14 cellular contexts compared by ENCODE assay signal in the genomic region with DNA sequence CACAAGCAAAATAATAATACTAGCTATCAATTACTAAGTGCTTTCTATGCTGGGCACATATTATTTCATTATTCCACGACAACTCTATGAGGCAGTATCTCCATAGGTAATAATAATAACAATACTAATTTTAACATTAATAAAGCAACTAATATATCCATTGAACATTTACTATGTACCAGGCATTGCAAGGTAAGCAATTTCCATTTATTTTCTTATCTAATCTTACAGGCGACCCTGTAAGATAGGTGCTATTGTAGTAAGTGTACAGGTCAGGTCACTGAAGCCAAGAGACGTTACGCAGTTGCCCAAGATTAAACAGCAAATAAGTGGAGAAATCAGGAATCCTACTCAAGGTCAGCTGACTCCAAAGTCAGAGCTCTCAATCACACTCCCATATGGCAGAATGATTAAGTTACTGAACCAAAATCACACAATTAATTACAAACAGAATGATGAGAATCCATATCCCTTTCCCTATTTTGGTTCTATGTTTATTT.
DNase-seq lines count a peak whose midpoint lies in the region; ATAC-seq and TF ChIP-seq lines count a peak whose summit lies in the region.
"Had no signal": no experiment of that assay in that cellular context is flagged by ENCODE, and none has a peak within 500 bp of the region (broad histone marks: within the 10 kb centered on the region; RNA-seq: fewer than 3 reads in every experiment).

No MANE protein-coding gene starts in this region.

- H3K9me3 ChIP-seq in left ventricle myocardium inferior (replicated peaks) = no peaks in the 10 kb centered on the region
- no peaks in the 10 kb centered on the region for H3K9me3 ChIP-seq in right atrium auricular region
- no peaks in the 10 kb centered on the region for H3K9me3 ChIP-seq in psoas muscle

- peaks cover 45% of the 10 kb centered on the region for H3K4me1 ChIP-seq in left ventricle myocardium inferior
- H3K4me1 ChIP-seq in right atrium auricular region = peaks cover 0 to 31% of the 10 kb centered on the region in 2 donors
- peaks cover 51% of the 10 kb centered on the region for H3K4me1 ChIP-seq in psoas muscle

- peaks cover 31% of the 10 kb centered on the region for H3K4me1 Mint-ChIP-seq in WTC11
- H3K4me1 Mint-ChIP-seq in glutamatergic neuron (ENCODE audit: low read depth, unreplicated experiment) = peaks cover 34% of the 10 kb centered on the region

- ATAC-seq in WTC11 (no peak), psoas muscle (no peak), HG02798 (IDR thresholded peaks at IDR 0.05; ENCODE audit: poor library complexity, unreplicated experiment) (no peak)

- H3K27ac Mint-ChIP-seq in WTC11 (peak overlapping the region; percentile 78), glutamatergic neuron (ENCODE audit: unreplicated experiment) (peak overlapping the region; percentile 25)

- H3K27me3 Mint-ChIP-seq in WTC11 (ENCODE audit: low read depth) (no peaks in the 10 kb centered on the region), glutamatergic neuron (ENCODE audit: unreplicated experiment) (peaks cover 3% of the 10 kb centered on the region)
- H3K27me3 Mint-ChIP-seq: activated CD4-positive, alpha-beta memory T cell treated with anti-CD3 and anti-CD28 coated beads for 36 hours had no signal

- H3K36me3 ChIP-seq in left ventricle myocardium inferior (no peaks in the 10 kb centered on the region), right atrium auricular region (no peaks in the 10 kb centered on the region), psoas muscle (ENCODE audit: insufficient read depth in 1 of 2, low read depth in 1 of 2) (no peaks in the 10 kb centered on the region)

- no peak for TF ChIP-seq CTCF in left ventricle myocardium inferior (IDR thresholded peaks at IDR 0.05; ENCODE audit: borderline replicate concordance)
- no peak for TF ChIP-seq CTCF in right atrium auricular region (IDR thresholded peaks at IDR 0.05)
- no peak for TF ChIP-seq CTCF in WTC11 (IDR thresholded peaks at IDR 0.05)
- no peak for TF ChIP-seq CTCF in glutamatergic neuron (IDR thresholded peaks at IDR 0.05; ENCODE audit: partially characterized antibody, unreplicated experiment)
- no peak for TF ChIP-seq CTCF in psoas muscle (IDR thresholded peaks at IDR 0.05)

- H3K4me3 Mint-ChIP-seq in WTC11 = no peak overlapping the region
- peak overlapping the region; percentile 19 for H3K4me3 Mint-ChIP-seq in glutamatergic neuron (ENCODE audit: unreplicated experiment)
- H3K4me3 Mint-ChIP-seq: activated CD4-positive, alpha-beta memory T cell treated with anti-CD3 and anti-CD28 coated beads for 36 hours; T-helper 1 cell treated with Interleukin-12 subunit alpha and Interleukin-12 subunit beta and Interleukin-4 antibody, amounts not matched to agents 30 μg/mL and 1 μg/mL, for 36 hours had no signal

- peak overlapping the region; percentile 64 for H3K27ac ChIP-seq in left ventricle myocardium inferior (replicated peaks)
- peak overlapping the region in 1 of 2 donors; percentile 11 for H3K27ac ChIP-seq in right atrium auricular region
- H3K27ac ChIP-seq in temporal lobe (ENCODE audit: low read depth, low read length) = peak overlapping the region; percentile 88
- no peak overlapping the region for H3K27ac ChIP-seq in psoas muscle
- H3K27ac ChIP-seq: PC-9 had no signal

- H3K27me3 ChIP-seq in left ventricle myocardium inferior (ENCODE audit: low read depth) (no peaks in the 10 kb centered on the region), right atrium auricular region (no peaks in the 10 kb centered on the region), psoas muscle (ENCODE audit: insufficient read depth in 3 of 3, low read length in 2 of 3) (no peaks in the 10 kb centered on the region)

- DNase-seq in left ventricle myocardium inferior = no peak
- DNase-seq in right atrium auricular region (ENCODE audit: low spot score) = no peak
- no peak for DNase-seq in WTC11 (ENCODE audit: low spot score)
- no peak for DNase-seq in glutamatergic neuron
- DNase-seq in psoas muscle = no peak
- no peak for DNase-seq in NCI-H748 treated with DMSO at 0.1 percent for 48 hours (lab: John Stamatoyannopoulos, UW)
- DNase-seq: DMS79 treated with DMSO at 0.1 percent for 48 hours; mammary epithelial cell; PC-9; stimulated activated CD8-positive, alpha-beta memory T cell treated with anti-CD3 and anti-CD28 coated beads, Interleukin-4, amount 100 ng/mL, for 48 hours had no signal

- H3K36me3 Mint-ChIP-seq in WTC11 (peaks cover 7% of the 10 kb centered on the region; the same call in 1 of the 2 replicates), glutamatergic neuron (ENCODE audit: unreplicated experiment) (no peaks in the 10 kb centered on the region)

- intact Hi-C loops in left ventricle myocardium inferior (cut with micrococcal nuclease) (no loop called here), psoas muscle (cut with DNase I) (no loop called here)

- POLR2A ChIA-PET in WTC11 (lab: Charles Lee) = no interaction called here

- no peaks in the 10 kb centered on the region for H3K9me3 Mint-ChIP-seq in WTC11
- H3K9me3 Mint-ChIP-seq in glutamatergic neuron (ENCODE audit: unreplicated experiment) = peaks cover 4% of the 10 kb centered on the region
- H3K9me3 Mint-ChIP-seq: activated CD4-positive, alpha-beta memory T cell treated with anti-CD3 and anti-CD28 coated beads for 36 hours; T-helper 1 cell treated with Interleukin-12 subunit alpha and Interleukin-12 subunit beta and Interleukin-4 antibody, amounts not matched to agents 30 μg/mL and 1 μg/mL, for 36 hours had no signal

- no peak overlapping the region for H3K4me3 ChIP-seq in left ventricle myocardium inferior
- H3K4me3 ChIP-seq in right atrium auricular region = no peak overlapping the region
- no peak overlapping the region for H3K4me3 ChIP-seq in psoas muscle
- H3K4me3 ChIP-seq: PC-9 had no signal

- CTCF ChIA-PET in WTC11 (lab: Charles Lee) = interaction anchor here (0.8 to 1.8 kb wide), 2 partner anchors 10 to 333 kb away, joined by 3 to 4 read pairs; no protein-coding TSS in a partner anchor

- 83 to 87% (median 83%) methylated on average over 4 of the region's 4 CpGs for WGBS in psoas muscle, 3 donors

TF ChIP-seq in WTC11, 78 proteins besides CTCF, POLR2A, EP300 and RAD21 (continues in another document):
- no peak for TF ChIP-seq NFYB (CRISPR knock-in tag; conservative IDR thresholded peaks at IDR 0.05; ENCODE audit: low read depth)
- TF ChIP-seq, protein P1, sequence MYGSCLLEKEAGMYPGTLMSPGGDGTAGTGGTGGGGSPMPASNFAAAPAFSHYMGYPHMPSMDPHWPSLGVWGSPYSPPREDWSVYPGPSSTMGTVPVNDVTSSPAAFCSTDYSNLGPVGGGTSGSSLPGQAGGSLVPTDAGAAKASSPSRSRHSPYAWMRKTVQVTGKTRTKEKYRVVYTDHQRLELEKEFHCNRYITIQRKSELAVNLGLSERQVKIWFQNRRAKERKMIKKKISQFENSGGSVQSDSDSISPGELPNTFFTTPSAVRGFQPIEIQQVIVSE (CRISPR knock-in tag; IDR thresholded peaks at IDR 0.05; ENCODE audit: borderline replicate concordance) = no peak
- no peak for TF ChIP-seq TCF7 (CRISPR knock-in tag; IDR thresholded peaks at IDR 0.05; ENCODE audit: low read depth)
- TF ChIP-seq, protein P2, sequence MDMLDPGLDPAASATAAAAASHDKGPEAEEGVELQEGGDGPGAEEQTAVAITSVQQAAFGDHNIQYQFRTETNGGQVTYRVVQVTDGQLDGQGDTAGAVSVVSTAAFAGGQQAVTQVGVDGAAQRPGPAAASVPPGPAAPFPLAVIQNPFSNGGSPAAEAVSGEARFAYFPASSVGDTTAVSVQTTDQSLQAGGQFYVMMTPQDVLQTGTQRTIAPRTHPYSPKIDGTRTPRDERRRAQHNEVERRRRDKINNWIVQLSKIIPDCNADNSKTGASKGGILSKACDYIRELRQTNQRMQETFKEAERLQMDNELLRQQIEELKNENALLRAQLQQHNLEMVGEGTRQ (CRISPR knock-in tag; IDR thresholded peaks at IDR 0.05) = no peak
- TF ChIP-seq, protein P3, sequence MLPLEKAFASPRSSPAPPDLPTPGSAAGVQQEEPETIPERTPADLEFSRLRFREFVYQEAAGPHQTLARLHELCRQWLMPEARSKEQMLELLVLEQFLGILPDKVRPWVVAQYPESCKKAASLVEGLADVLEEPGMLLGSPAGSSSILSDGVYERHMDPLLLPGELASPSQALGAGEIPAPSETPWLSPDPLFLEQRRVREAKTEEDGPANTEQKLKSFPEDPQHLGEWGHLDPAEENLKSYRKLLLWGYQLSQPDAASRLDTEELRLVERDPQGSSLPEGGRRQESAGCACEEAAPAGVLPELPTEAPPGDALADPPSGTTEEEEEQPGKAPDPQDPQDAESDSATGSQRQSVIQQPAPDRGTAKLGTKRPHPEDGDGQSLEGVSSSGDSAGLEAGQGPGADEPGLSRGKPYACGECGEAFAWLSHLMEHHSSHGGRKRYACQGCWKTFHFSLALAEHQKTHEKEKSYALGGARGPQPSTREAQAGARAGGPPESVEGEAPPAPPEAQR (CRISPR knock-in tag; IDR thresholded peaks at IDR 0.05) = no peak
- no peak for TF ChIP-seq SOX15 (CRISPR knock-in tag; IDR thresholded peaks at IDR 0.05)
- no peak for TF ChIP-seq CBFB (CRISPR knock-in tag; IDR thresholded peaks at IDR 0.05; ENCODE audit: low read depth)
- TF ChIP-seq GABPB1 (CRISPR knock-in tag; IDR thresholded peaks at IDR 0.05) = no peak
- no peak for TF ChIP-seq PRRX2 (CRISPR knock-in tag; IDR thresholded peaks at IDR 0.05)
- TF ChIP-seq, protein P4, sequence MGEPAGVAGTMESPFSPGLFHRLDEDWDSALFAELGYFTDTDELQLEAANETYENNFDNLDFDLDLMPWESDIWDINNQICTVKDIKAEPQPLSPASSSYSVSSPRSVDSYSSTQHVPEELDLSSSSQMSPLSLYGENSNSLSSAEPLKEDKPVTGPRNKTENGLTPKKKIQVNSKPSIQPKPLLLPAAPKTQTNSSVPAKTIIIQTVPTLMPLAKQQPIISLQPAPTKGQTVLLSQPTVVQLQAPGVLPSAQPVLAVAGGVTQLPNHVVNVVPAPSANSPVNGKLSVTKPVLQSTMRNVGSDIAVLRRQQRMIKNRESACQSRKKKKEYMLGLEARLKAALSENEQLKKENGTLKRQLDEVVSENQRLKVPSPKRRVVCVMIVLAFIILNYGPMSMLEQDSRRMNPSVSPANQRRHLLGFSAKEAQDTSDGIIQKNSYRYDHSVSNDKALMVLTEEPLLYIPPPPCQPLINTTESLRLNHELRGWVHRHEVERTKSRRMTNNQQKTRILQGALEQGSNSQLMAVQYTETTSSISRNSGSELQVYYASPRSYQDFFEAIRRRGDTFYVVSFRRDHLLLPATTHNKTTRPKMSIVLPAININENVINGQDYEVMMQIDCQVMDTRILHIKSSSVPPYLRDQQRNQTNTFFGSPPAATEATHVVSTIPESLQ (CRISPR knock-in tag; IDR thresholded peaks at IDR 0.05) = no peak
- no peak for TF ChIP-seq ZBTB21 (CRISPR knock-in tag; IDR thresholded peaks at IDR 0.05; ENCODE audit: borderline replicate concordance)
